1 cellular context compared by ENCODE assay signal in genomic region chr16:86509759-86510464, GRCh38.
TF ChIP-seq lines count a peak whose summit lies in the region.

No MANE protein-coding gene starts in this region.

TF ChIP-seq in GM12878, 131 proteins besides CTCF, POLR2A, EP300 and RAD21:
- no peak for TF ChIP-seq MTA2 (IDR thresholded peaks at IDR 0.05; ENCODE audit: low read depth)
- no peak for TF ChIP-seq USF1 (IDR thresholded peaks at IDR 0.05; ENCODE audit: borderline replicate concordance, extremely low read length, insufficient read depth, low read depth, low read length)
- TF ChIP-seq TCF3 (IDR thresholded peaks at IDR 0.05; ENCODE audit: borderline replicate concordance, insufficient read depth, low read depth, low read length) = no peak
- peak; percentile 82 for TF ChIP-seq HDAC6 (IDR thresholded peaks at IDR 0.05; ENCODE audit: unreplicated experiment)
- no peak for TF ChIP-seq IKZF2 (IDR thresholded peaks at IDR 0.05)
